In genomic region chr3:17579289-17580031, GRCh38 we compare ENCODE assay signal across 9 cellular contexts.
DNase-seq lines count a peak whose midpoint lies in the region; ATAC-seq and TF ChIP-seq lines count a peak whose summit lies in the region.
"Had no signal": no experiment of that assay in that cellular context is flagged by ENCODE, and none has a peak within 500 bp of the region (broad histone marks: within the 10 kb centered on the region; RNA-seq: fewer than 3 reads in every experiment).

No MANE protein-coding gene starts in this region.

- TF ChIP-seq POLR2A in GM18505 (IDR thresholded peaks at IDR 0.05; ENCODE audit: borderline replicate concordance, extremely low read depth, insufficient read depth, insufficient read length) = no peak

- DNase-seq in astrocyte of the hippocampus (ENCODE audit: low read depth, low spot score) (peak; percentile 20), Ammon's horn (ENCODE audit: low spot score) (no peak), dedifferentiated amniotic fluid mesenchymal stem cell (ENCODE audit: extremely low spot score) (no peak), NCI-H526 (lab: John Stamatoyannopoulos, UW) (no peak), C1 segment of cervical spinal cord (lab: John Stamatoyannopoulos, UW) (no peak)
- DNase-seq: cerebellar nuclear complex had no signal

- ATAC-seq in GM18505 (IDR thresholded peaks at IDR 0.05; ENCODE audit: unreplicated experiment) = peak; percentile 99
- ATAC-seq in GM21529 (IDR thresholded peaks at IDR 0.05; ENCODE audit: unreplicated experiment) = peak; percentile 97
- ATAC-seq in HG03565 (IDR thresholded peaks at IDR 0.05; ENCODE audit: unreplicated experiment) = peak; percentile 99
